ENCODE assay signal across 24 cellular contexts in genomic region chr4:176261481-176261880, GRCh38. TPM values are rescaled to one million over a fixed set of nuclear protein-coding genes. Genes with fewer than 3 reads are reported as not detected.
DNase-seq lines count a peak whose midpoint lies in the region; TF ChIP-seq lines count a peak whose summit lies in the region.
"Had no signal": no experiment of that assay in that cellular context is flagged by ENCODE, and none has a peak within 500 bp of the region (broad histone marks: within the 10 kb centered on the region; RNA-seq: fewer than 3 reads in every experiment).

No MANE protein-coding gene starts in this region.

- intact Hi-C loops in testis (cut with DNase I; ENCODE audit: low total_unique reads), result no loop called here

- no peak for TF ChIP-seq CTCF in OCI-LY3 (IDR thresholded peaks at IDR 0.05; ENCODE audit: low read depth, low read length)
- TF ChIP-seq CTCF in nephron (IDR thresholded peaks at IDR 0.05; ENCODE audit: unreplicated experiment in 3 of 3), result no peak
- TF ChIP-seq CTCF in testis (IDR thresholded peaks at IDR 0.05), result no peak
- no peak for TF ChIP-seq CTCF in Peyer's patch (IDR thresholded peaks at IDR 0.05)

- H3K27ac ChIP-seq in OCI-LY3 (ENCODE audit: low read length), result no peak overlapping the region
- no peak overlapping the region for H3K27ac ChIP-seq in testis
- no peak overlapping the region for H3K27ac ChIP-seq in Peyer's patch
- H3K27ac ChIP-seq: RWPE1 had no signal

- H3K27ac Mint-ChIP-seq in nephron, result peak overlapping the region in 2 of 3 experiments; percentile 1 to 42
- H3K27ac Mint-ChIP-seq: CD4-positive, CD25-positive, alpha-beta regulatory T cell had no signal

- H3K27me3 Mint-ChIP-seq in nephron (ENCODE audit: low read depth), result no peaks in the 10 kb centered on the region

- no peaks in the 10 kb centered on the region for H3K36me3 ChIP-seq in OCI-LY3 (replicated peaks; ENCODE audit: low read depth, low read length)
- no peaks in the 10 kb centered on the region for H3K36me3 ChIP-seq in testis (ENCODE audit: low read depth, missing control alignments)
- H3K36me3 ChIP-seq in H7 (replicated peaks; ENCODE audit: control insufficient read depth, insufficient read depth, low read length), result no peaks in the 10 kb centered on the region
- H3K36me3 ChIP-seq in Peyer's patch, result no peaks in the 10 kb centered on the region
- H3K36me3 ChIP-seq: BE2C had no signal

- H3K36me3 Mint-ChIP-seq in nephron (ENCODE audit: low read depth), result no peaks in the 10 kb centered on the region
- H3K36me3 Mint-ChIP-seq: CD4-positive, CD25-positive, alpha-beta regulatory T cell had no signal

- peak; percentile 45 for DNase-seq in fibroblast of peridontal ligament (ENCODE audit: extremely low read depth)
- DNase-seq in superior temporal gyrus (ENCODE audit: extremely low spot score), result peak; percentile 47
- DNase-seq in testis, result no peak
- no peak for DNase-seq in H7
- no peak for DNase-seq in activated CD4-positive, CD25-positive, alpha-beta regulatory T cell treated with anti-CD3 and anti-CD28 coated beads, Interleukin-2, amount 50 U/mL, for 72 hours
- no peak for DNase-seq in Peyer's patch
- DNase-seq: BE2C; CD4-positive, CD25-positive, alpha-beta regulatory T cell; COR-L47; DMS 273 treated with DMSO at 0.1 percent for 48 hours; DND-41; GDM1; MV-4-11; NCI-H1417; NCI-H187; NCI-H2107; NCI-H2227 treated with DMSO at 0.1 percent for 48 hours; NCI-H510A treated with DMSO at 0.1 percent for 48 hours; PC-3 had no signal

- H3K27me3 ChIP-seq in OCI-LY3 (ENCODE audit: low read depth, low read length) (no peaks in the 10 kb centered on the region), testis (no peaks in the 10 kb centered on the region), H7 (ENCODE audit: control insufficient read depth, insufficient read depth, low read length) (no peaks in the 10 kb centered on the region), Peyer's patch (no peaks in the 10 kb centered on the region)
- H3K27me3 ChIP-seq: BE2C had no signal

- H3K9me3 ChIP-seq in OCI-LY3 (ENCODE audit: insufficient read depth, low read length), result no peaks in the 10 kb centered on the region
- H3K9me3 ChIP-seq in testis, result no peaks in the 10 kb centered on the region
- H3K9me3 ChIP-seq in Peyer's patch, result no peaks in the 10 kb centered on the region
- H3K9me3 ChIP-seq: BE2C had no signal

- H3K4me3 ChIP-seq in OCI-LY3 (ENCODE audit: low read length), result no peak overlapping the region
- H3K4me3 ChIP-seq in testis, result no peak overlapping the region
- H3K4me3 ChIP-seq in H7 (ENCODE audit: insufficient read depth, low read depth, low read length), result no peak overlapping the region
- no peak overlapping the region for H3K4me3 ChIP-seq in Peyer's patch
- H3K4me3 ChIP-seq: K562 had no signal

- H3K9ac ChIP-seq in OCI-LY3 (ENCODE audit: low read length), result no peak overlapping the region

- H3K79me2 ChIP-seq in OCI-LY3 (ENCODE audit: low read length), result no peaks in the 10 kb centered on the region

- H3K4me1 ChIP-seq in OCI-LY3 (ENCODE audit: low read length), result peaks cover 38% of the 10 kb centered on the region
- H3K4me1 ChIP-seq in testis, result no peaks in the 10 kb centered on the region
- no peaks in the 10 kb centered on the region for H3K4me1 ChIP-seq in Peyer's patch
- H3K4me1 ChIP-seq: BE2C had no signal

- TF ChIP-seq POLR2A in testis (IDR thresholded peaks at IDR 0.05) (no peak), Peyer's patch (IDR thresholded peaks at IDR 0.05) (no peak)

- no peaks in the 10 kb centered on the region for H3K9me3 Mint-ChIP-seq in nephron
- H3K9me3 Mint-ChIP-seq: CD4-positive, CD25-positive, alpha-beta regulatory T cell had no signal

- H2AFZ ChIP-seq in OCI-LY3 (ENCODE audit: low read depth, low read length), result no peak overlapping the region

- no peaks in the 10 kb centered on the region for H4K20me1 ChIP-seq in OCI-LY3 (ENCODE audit: insufficient read depth, low read length)

- peak overlapping the region; percentile 1; the same call in 1 of the 2 replicates for H3K4me2 ChIP-seq in OCI-LY3 (ENCODE audit: low read length)

- peaks cover 43% of the 10 kb centered on the region for H3K4me1 Mint-ChIP-seq in nephron
- H3K4me1 Mint-ChIP-seq: CD4-positive, CD25-positive, alpha-beta regulatory T cell had no signal

- H3K4me3 Mint-ChIP-seq in nephron, result no peak overlapping the region
- H3K4me3 Mint-ChIP-seq: CD4-positive, CD25-positive, alpha-beta regulatory T cell had no signal

- WGBS in testis, 2 donors, result 85 to 89% methylated on average over 3 of the region's 3 CpGs

RNA-seq across cellular contexts. Expression of gene ASB5, which starts 7.5 kb away (rescaled TPM):
- total RNA-seq in testis (1 to 10 TPM in 1 of 2 donors, under 1 TPM in 1; 0.99 to 5.4 TPM), Peyer's patch (not detected)
- polyA plus RNA-seq in testis (ENCODE audit: insufficient read depth, low read depth, low replicate concordance), result 8.3 TPM
- total RNA-seq in H7 (2014; rRNA removed; shearing (Covaris generic)), result 0.26 and 0.31 TPM in 2 replicates
- total RNA-seq: CD4-positive, CD25-positive, alpha-beta regulatory T cell; H1; K562; PC-3 had no signal
- polyA plus RNA-seq: CD4-positive, CD25-positive, alpha-beta regulatory T cell; K562 had no signal

RNA-seq across cellular contexts. Expression of gene SPCS3, which starts 58.3 kb away (rescaled TPM):
- total RNA-seq in testis, result 10 to 100 TPM; 26.6 to 30.2 TPM
- polyA plus RNA-seq in testis (ENCODE audit: insufficient read depth, low read depth, low replicate concordance), result 29.2 TPM
- total RNA-seq in H7 (2014; rRNA removed; shearing (Covaris generic)), result 59.4 and 67.4 TPM in 2 replicates
- total RNA-seq in Peyer's patch, result 10 to 100 TPM; 31.2 to 47.3 (median 38.3) TPM

Comparison
In these comparisons a context has a peak if more than half of its experiments do, and no peak if none do; other contexts are left out.
1. DNase-seq: peak in fibroblast of peridontal ligament (single experiment) and superior temporal gyrus (single experiment); none in testis (single experiment), H7 (single experiment), activated CD4-positive, CD25-positive, alpha-beta regulatory T cell treated with anti-CD3 and anti-CD28 coated beads, Interleukin-2, amount 50 U/mL, for 72 hours (single experiment) and Peyer's patch (0 of 3).